ENCODE assay signal across 8 cellular contexts in genomic region chr5:55994998-55995914, GRCh38. TPM values are rescaled to one million over a fixed set of nuclear protein-coding genes. Genes with fewer than 3 reads are reported as not detected.
DNase-seq lines count a peak whose midpoint lies in the region; ATAC-seq and TF ChIP-seq lines count a peak whose summit lies in the region.

No MANE protein-coding gene starts in this region.

- H3K9me3 Mint-ChIP-seq in H9 (no peaks in the 10 kb centered on the region), nephron progenitor cell (no peaks in the 10 kb centered on the region)
- H3K9me3 Mint-ChIP-seq in stimulated activated naive CD8-positive, alpha-beta T cell treated with anti-CD3 and anti-CD28 coated beads, Interleukin-15, amount 100 ng/mL, for 72 hours, result peaks cover 0 to 4% of the 10 kb centered on the region in 2 donors

- peak overlapping the region; percentile 54; the same call in 1 of the 2 replicates for H3K14ac ChIP-seq in H9 (ENCODE audit: insufficient read depth, low read length)

- no peaks in the 10 kb centered on the region for H3F3A ChIP-seq in Loucy (ENCODE audit: low read depth)

- H2BK5ac ChIP-seq in H9 (ENCODE audit: insufficient read length, low read length), result no peak overlapping the region

- H3K27me3 Mint-ChIP-seq in H9 (ENCODE audit: low read depth), result no peaks in the 10 kb centered on the region
- no peaks in the 10 kb centered on the region for H3K27me3 Mint-ChIP-seq in nephron progenitor cell (ENCODE audit: low read depth, poor library complexity)
- no peaks in the 10 kb centered on the region for H3K27me3 Mint-ChIP-seq in stimulated activated naive CD8-positive, alpha-beta T cell treated with anti-CD3 and anti-CD28 coated beads, Interleukin-15, amount 100 ng/mL, for 72 hours

- H4K91ac ChIP-seq in H9 (ENCODE audit: insufficient read length, low read depth, low read length), result no peak overlapping the region

- peak; percentile 98 for DNase-seq in ELR (ENCODE audit: low read depth)
- DNase-seq in H9, result peak; percentile 95
- DNase-seq in RWPE2 (ENCODE audit: low spot score), result peak; percentile 98
- peak; percentile 99 for DNase-seq in activated effector memory CD4-positive, alpha-beta T cell treated with anti-CD3 and anti-CD28 coated beads, Interleukin-2, amount 50 U/mL, for 16 hours
- peak; percentile 96 for DNase-seq in fibroblast of the conjunctiva (ENCODE audit: low read depth)
- peak; percentile 98 for DNase-seq in nephron progenitor cell
- DNase-seq in stimulated activated naive CD8-positive, alpha-beta T cell treated with anti-CD3 and anti-CD28 coated beads, Interleukin-15, amount 100 ng/mL, for 72 hours, result peak; percentile 96 to 98

- H3K36me3 ChIP-seq in Loucy (ENCODE audit: insufficient read depth, low read length) (no peaks in the 10 kb centered on the region), RWPE2 (ENCODE audit: low read depth) (no peaks in the 10 kb centered on the region)

- H3K4me2 ChIP-seq in H9 (ENCODE audit: insufficient read depth, insufficient read length, low read length) (peak overlapping the region; percentile 76), Loucy (ENCODE audit: low read depth, low read length, poor library complexity, severe bottlenecking) (peak overlapping the region; percentile 92)

- H3K27ac ChIP-seq in H9 (ENCODE audit: insufficient read length, low read depth, low read length) (no peak overlapping the region), RWPE2 (ENCODE audit: poor library complexity, severe bottlenecking) (peak overlapping the region; percentile 76)

- WGBS in H9 (ENCODE audit: extremely low coverage, insufficient read length, low lambda C conversion rate), result no CpG with 5 or more reads among the region's 70 CpGs

- H3K36me3 Mint-ChIP-seq in H9 (ENCODE audit: insufficient read depth in 1 of 3, low read depth in 3 of 3), result peaks cover 0 to 3% (median 0%) of the 10 kb centered on the region in 3 experiments; a peak in 1 of 7 replicates
- peaks cover 14% of the 10 kb centered on the region for H3K36me3 Mint-ChIP-seq in nephron progenitor cell (ENCODE audit: low read depth)

- no peak overlapping the region for H3K56ac ChIP-seq in H9 (ENCODE audit: insufficient read length, low read depth, low read length)

- H3K4me3 ChIP-seq in Loucy (ENCODE audit: low read length, poor library complexity, severe bottlenecking) (peak overlapping the region; percentile 91), RWPE2 (ENCODE audit: severe bottlenecking) (peak overlapping the region; percentile 87)

- no peak overlapping the region for H3T11ph ChIP-seq in H9 (ENCODE audit: low read length)

- H3K27ac Mint-ChIP-seq in H9 (peak overlapping the region in 1 of 3 experiments; percentile 59; a peak in 1 of 7 replicates), nephron progenitor cell (peak overlapping the region; percentile 92)
- H3K27ac Mint-ChIP-seq in stimulated activated naive CD8-positive, alpha-beta T cell treated with anti-CD3 and anti-CD28 coated beads, Interleukin-15, amount 100 ng/mL, for 72 hours, result peak overlapping the region; percentile 93 to 98

- H2BK15ac ChIP-seq in H9 (ENCODE audit: low read depth, low read length), result no peak overlapping the region

- H4K20me1 ChIP-seq in H9 (ENCODE audit: control insufficient read depth, insufficient read depth, insufficient read length) (no peaks in the 10 kb centered on the region), Loucy (ENCODE audit: insufficient read depth, low read length, poor library complexity, severe bottlenecking) (peaks cover 4% of the 10 kb centered on the region)

- H3K4ac ChIP-seq in H9 (ENCODE audit: low read depth, low read length), result no peak overlapping the region

- H3K23me2 ChIP-seq in H9 (ENCODE audit: insufficient read length, low read depth, low read length, poor library complexity, severe bottlenecking), result no peaks in the 10 kb centered on the region

- H3K9ac ChIP-seq in H9 (ENCODE audit: extremely low read depth, insufficient read length, low read length) (peak overlapping the region; percentile 54), Loucy (ENCODE audit: low read depth, low read length, poor library complexity, severe bottlenecking) (peak overlapping the region; percentile 73)

- TF ChIP-seq CTCF in H9 (conservative IDR thresholded peaks at IDR 0.05), result peak; percentile 27; the same call in 1 of the 3 replicates
- TF ChIP-seq CTCF in Loucy (conservative IDR thresholded peaks at IDR 0.05; ENCODE audit: low read length), result no peak
- TF ChIP-seq CTCF in RWPE2 (IDR thresholded peaks at IDR 0.05; ENCODE audit: poor library complexity, severe bottlenecking), result peak; percentile 5
- no peak for TF ChIP-seq CTCF in nephron progenitor cell (IDR thresholded peaks at IDR 0.05)

- no peaks in the 10 kb centered on the region; the same call in 1 of the 2 replicates for H3K4me1 ChIP-seq in H9 (ENCODE audit: insufficient read depth, low read length)
- H3K4me1 ChIP-seq in Loucy (ENCODE audit: insufficient read depth, low read length, poor library complexity, severe bottlenecking), result peaks cover 32% of the 10 kb centered on the region
- H3K4me1 ChIP-seq in RWPE2 (ENCODE audit: insufficient read depth, poor library complexity, severe bottlenecking), result peaks cover 29% of the 10 kb centered on the region

- no peak overlapping the region for H2BK12ac ChIP-seq in H9 (ENCODE audit: insufficient read length, low read depth, low read length)

- H3K9me2 ChIP-seq in Loucy (replicated peaks; ENCODE audit: low read depth, low read length), result no peaks in the 10 kb centered on the region

- peaks cover 27 to 28% of the 10 kb centered on the region in 2 experiments for H3K4me1 Mint-ChIP-seq in H9
- H3K4me1 Mint-ChIP-seq in nephron progenitor cell, result peaks cover 49% of the 10 kb centered on the region
- peaks cover 56% of the 10 kb centered on the region for H3K4me1 Mint-ChIP-seq in stimulated activated naive CD8-positive, alpha-beta T cell treated with anti-CD3 and anti-CD28 coated beads, Interleukin-15, amount 100 ng/mL, for 72 hours

- no peaks in the 10 kb centered on the region for H3K27me3 ChIP-seq in H9 (ENCODE audit: insufficient read depth, low read length)
- H3K27me3 ChIP-seq in Loucy (ENCODE audit: insufficient read depth, low read length, poor library complexity, severe bottlenecking), result no peaks in the 10 kb centered on the region
- no peaks in the 10 kb centered on the region for H3K27me3 ChIP-seq in RWPE2 (ENCODE audit: insufficient read depth, poor library complexity, severe bottlenecking)

- peak overlapping the region; percentile 35 for H3K18ac ChIP-seq in H9 (ENCODE audit: insufficient read length, low read depth, low read length)

- no peak overlapping the region for H4K5ac ChIP-seq in H9 (ENCODE audit: insufficient read length, low read depth, low read length)

- H3K79me1 ChIP-seq in H9 (ENCODE audit: insufficient read depth, low read depth, low read length, poor library complexity, severe bottlenecking), result no peaks in the 10 kb centered on the region

- no peak overlapping the region for H2BK20ac ChIP-seq in H9 (ENCODE audit: low read depth, low read length, poor library complexity, severe bottlenecking)

- H4K8ac ChIP-seq in H9 (replicated peaks; ENCODE audit: insufficient read length, low read depth, low read length), result no peak overlapping the region

- H2AK5ac ChIP-seq in H9 (ENCODE audit: insufficient read length, low read length), result no peak overlapping the region

- H2BK120ac ChIP-seq in H9 (ENCODE audit: low read depth, low read length, poor library complexity, severe bottlenecking), result no peak overlapping the region

- H3K23ac ChIP-seq in H9 (ENCODE audit: insufficient read length, low read depth, low read length), result no peak overlapping the region

- H3K4me3 Mint-ChIP-seq in H9, result peak overlapping the region; percentile 87 to 88
- peak overlapping the region; percentile 96 for H3K4me3 Mint-ChIP-seq in nephron progenitor cell
- peak overlapping the region; percentile 90 to 97 for H3K4me3 Mint-ChIP-seq in stimulated activated naive CD8-positive, alpha-beta T cell treated with anti-CD3 and anti-CD28 coated beads, Interleukin-15, amount 100 ng/mL, for 72 hours

- no peaks in the 10 kb centered on the region for H3K79me2 ChIP-seq in H9 (ENCODE audit: insufficient read depth, low read length)
- 0 out of 2 replicates have a peak, but pooled peaks cover 7% of the 10 kb centered on the region for H3K79me2 ChIP-seq in Loucy (ENCODE audit: insufficient read depth, low read length)

- H3K9me3 ChIP-seq in H9 (ENCODE audit: control insufficient read depth, low read depth, low read length) (no peaks in the 10 kb centered on the region), Loucy (ENCODE audit: insufficient read depth, low read depth, low read length) (no peaks in the 10 kb centered on the region), RWPE2 (ENCODE audit: severe bottlenecking) (no peaks in the 10 kb centered on the region)

- H2AFZ ChIP-seq in H9 (ENCODE audit: low read length) (peak overlapping the region; percentile 11), Loucy (ENCODE audit: low read length) (peak overlapping the region; percentile 81)

- ATAC-seq in RWPE2 (ENCODE audit: low read depth), result peak; percentile 90
- peak; percentile 91 for ATAC-seq in stimulated activated naive CD8-positive, alpha-beta T cell treated with anti-CD3 and anti-CD28 coated beads, Interleukin-15, amount 100 ng/mL, for 72 hours

RNA-seq across cellular contexts. Expression of gene IL6ST, which starts 0.5 kb away (rescaled TPM):
- total RNA-seq in H9 (2021), result 10.3 and 11.1 TPM in 2 replicates

Comparison
In these comparisons a context has a peak if more than half of its experiments do, and no peak if none do; other contexts are left out.
1. CTCF ChIP-seq: peak in H9 (single experiment) and RWPE2 (single experiment); none in Loucy (single experiment) and nephron progenitor cell (single experiment).
2. Peak in every context shown above with its lines, with median percentiles within 50 percentile points of each other: DNase-seq and H3K4me3 Mint-ChIP-seq.